10 cellular contexts compared by ENCODE assay signal in genomic region chr9:33988219-33988890, GRCh38.
DNase-seq lines count a peak whose midpoint lies in the region; ATAC-seq, FAIRE-seq and TF ChIP-seq lines count a peak whose summit lies in the region.
"Had no signal": no experiment of that assay in that cellular context is flagged by ENCODE, and none has a peak within 500 bp of the region (broad histone marks: within the 10 kb centered on the region; RNA-seq: fewer than 3 reads in every experiment).

No MANE protein-coding gene starts in this region.

- DNase-seq in GM10266 (ENCODE audit: extremely low spot score) (peak; percentile 57), bronchial epithelial cell (ENCODE audit: low read depth) (peak; percentile 70), small intestine (no peak), coronary artery (ENCODE audit: low spot score) (no peak), NCI-H748 treated with DMSO at 0.1 percent for 48 hours (lab: John Stamatoyannopoulos, UW) (no peak)
- no peak for DNase-seq in effector memory CD4-positive, alpha-beta T cell
- DNase-seq: amniotic stem cell, EL had no signal

- H3K27ac ChIP-seq in small intestine (ENCODE audit: low read depth in 1 of 2, low read length in 1 of 2) (no peak overlapping the region), coronary artery (no peak overlapping the region)
- H3K27ac ChIP-seq in effector memory CD4-positive, alpha-beta T cell (ENCODE audit: insufficient read depth, low read length, poor library complexity, severe bottlenecking), result no peak overlapping the region

- no peaks in the 10 kb centered on the region for H3K27me3 ChIP-seq in bronchial epithelial cell (ENCODE audit: control insufficient read depth, insufficient read depth, low read length)
- no peaks in the 10 kb centered on the region for H3K27me3 ChIP-seq in small intestine (ENCODE audit: control insufficient read depth in 2 of 2, insufficient read depth in 2 of 2, low read length in 2 of 2)
- H3K27me3 ChIP-seq in effector memory CD4-positive, alpha-beta T cell (replicated peaks; ENCODE audit: control insufficient read depth, insufficient read depth, low read length, poor library complexity, severe bottlenecking), result no peaks in the 10 kb centered on the region

- TF ChIP-seq CTCF in GM10266 (IDR thresholded peaks at IDR 0.05; ENCODE audit: control insufficient read depth, insufficient read depth, low read depth, missing control alignments) (no peak), bronchial epithelial cell (IDR thresholded peaks at IDR 0.05; ENCODE audit: insufficient read depth, low read length, severe bottlenecking) (no peak), coronary artery (IDR thresholded peaks at IDR 0.05) (no peak)

- H3K36me3 ChIP-seq in bronchial epithelial cell (ENCODE audit: control insufficient read depth, insufficient read depth, low read length), result peaks cover 5% of the 10 kb centered on the region
- peaks cover 3% of the 10 kb centered on the region in 2 donors for H3K36me3 ChIP-seq in small intestine (ENCODE audit: control insufficient read depth in 2 of 2, insufficient read depth in 2 of 2, low read length in 2 of 2)
- peaks cover 18% of the 10 kb centered on the region for H3K36me3 ChIP-seq in effector memory CD4-positive, alpha-beta T cell (ENCODE audit: control insufficient read depth, insufficient read depth, low read length)

- FAIRE-seq in bronchial epithelial cell (lab: Jason Lieb, UNC) (no peak), small intestine (lab: Jason Lieb, UNC) (no peak)

- H3K4me3 ChIP-seq in bronchial epithelial cell (ENCODE audit: low read depth, low read length) (no peak overlapping the region), small intestine (ENCODE audit: low read depth in 1 of 2, low read length in 2 of 2) (no peak overlapping the region), coronary artery (no peak overlapping the region)
- H3K4me3 ChIP-seq in effector memory CD4-positive, alpha-beta T cell (ENCODE audit: insufficient read depth, low read depth, low read length, poor library complexity, severe bottlenecking), result no peak overlapping the region

- WGBS in small intestine, 3 donors, result 71 to 87% (median 76%) methylated on average over 5 of the region's 5 CpGs

- no peaks in the 10 kb centered on the region for H3K4me1 ChIP-seq in small intestine (ENCODE audit: control insufficient read depth in 2 of 2, insufficient read depth in 1 of 2, low read depth in 1 of 2, low read length in 1 of 2)
- no peaks in the 10 kb centered on the region for H3K4me1 ChIP-seq in effector memory CD4-positive, alpha-beta T cell (ENCODE audit: control insufficient read depth, insufficient read depth, low read length, poor library complexity, severe bottlenecking)

- ATAC-seq in GM19467 (IDR thresholded peaks at IDR 0.05; ENCODE audit: unreplicated experiment) (peak; percentile 96), HG03280 (IDR thresholded peaks at IDR 0.05; ENCODE audit: unreplicated experiment) (peak; percentile 98)

- no peaks in the 10 kb centered on the region for H3K9me3 ChIP-seq in small intestine (ENCODE audit: control insufficient read depth, low read depth)
- H3K9me3 ChIP-seq in effector memory CD4-positive, alpha-beta T cell (ENCODE audit: control insufficient read depth, low read length), result no peaks in the 10 kb centered on the region

Comparison
In these comparisons a context has a peak if more than half of its experiments do, and no peak if none do; other contexts are left out.
1. DNase-seq: peak in GM10266 (single experiment) and bronchial epithelial cell (single experiment); none in small intestine (single experiment), coronary artery (single experiment), NCI-H748 treated with DMSO at 0.1 percent for 48 hours (single experiment) and effector memory CD4-positive, alpha-beta T cell (0 of 3).